ENCODE assay signal across 1 cellular context in genomic region chr2:235539773-235540172, GRCh38.
TF ChIP-seq lines count a peak whose summit lies in the region.

No MANE protein-coding gene starts in this region.

TF ChIP-seq in HepG2, 621 proteins besides CTCF, POLR2A, EP300 and RAD21 (continued from another document):
- no peak for TF ChIP-seq ZNF275 (CRISPR knock-in tag; IDR thresholded peaks at IDR 0.05; ENCODE audit: borderline replicate concordance)
- TF ChIP-seq SIX1 (CRISPR knock-in tag; IDR thresholded peaks at IDR 0.05; ENCODE audit: borderline replicate concordance): no peak
- peak; percentile 87 for TF ChIP-seq ZBTB38 (CRISPR knock-in tag; IDR thresholded peaks at IDR 0.05)
- TF ChIP-seq ZBTB33 (CRISPR knock-in tag; IDR thresholded peaks at IDR 0.05): peak; percentile 36; the same call in 1 of the 2 replicates
- TF ChIP-seq REST (IDR thresholded peaks at IDR 0.05; ENCODE audit: borderline replicate concordance in 1 of 2, low read depth in 1 of 2, low read length in 2 of 2): peak in 1 of 2 experiments; percentile 63; a peak in 3 of 4 replicates
- no peak for TF ChIP-seq ZNF232 (CRISPR knock-in tag; IDR thresholded peaks at IDR 0.05; ENCODE audit: borderline replicate concordance)
- no peak for TF ChIP-seq FOXA3 (CRISPR knock-in tag; IDR thresholded peaks at IDR 0.05)
- TF ChIP-seq ETS1 (CRISPR knock-in tag; IDR thresholded peaks at IDR 0.05): no peak
- 0 out of 2 replicates have a peak, but pooled peaks have one; percentile 17 for TF ChIP-seq ZNF687 (CRISPR knock-in tag; IDR thresholded peaks at IDR 0.05)
TF ChIP-seq in HepG2: peak in this region for 5.
